In genomic region chr9:113875420-113875916, GRCh38 we compare ENCODE assay signal across 9 cellular contexts. TPM values are rescaled to one million over a fixed set of nuclear protein-coding genes. Genes with fewer than 3 reads are reported as not detected.
DNase-seq lines count a peak whose midpoint lies in the region; ATAC-seq, FAIRE-seq and TF ChIP-seq lines count a peak whose summit lies in the region.
"Had no signal": no experiment of that assay in that cellular context is flagged by ENCODE, and none has a peak within 500 bp of the region (broad histone marks: within the 10 kb centered on the region; RNA-seq: fewer than 3 reads in every experiment).

No MANE protein-coding gene starts in this region.

- H3K4me1 ChIP-seq in HAP-1 (peaks cover 2% of the 10 kb centered on the region; the same call in 1 of the 2 replicates), gastrocnemius medialis (peaks cover 9% of the 10 kb centered on the region in 2 donors)

- peak overlapping the region in 1 of 4 donors; percentile 28 for H3K27ac ChIP-seq in gastrocnemius medialis

- no peak for ATAC-seq in gastrocnemius medialis

- FAIRE-seq in frontal cortex (lab: Jason Lieb, UNC): no peak

- in situ Hi-C loops in HAP-1 (cut with MboI; ENCODE audit: low sequenced_read_pairs) (no loop called here), SK-MEL-5 (cut with HindIII; ENCODE audit: low pct_unique_long_range_greater_than_20kb, low sequenced_read_pairs) (no loop called here), gastrocnemius medialis (cut with MboI; ENCODE audit: low sequenced_read_pairs in 4 of 4) (no loop called here)

- H3K4me3 ChIP-seq in HAP-1: peak overlapping the region; percentile 19
- peak overlapping the region; percentile 45 for H3K4me3 ChIP-seq in fibroblast of mammary gland (ENCODE audit: control insufficient read depth, low read depth, low read length)
- H3K4me3 ChIP-seq in gastrocnemius medialis: peak overlapping the region; percentile 43 to 57 (median 52)

- no peak for TF ChIP-seq POLR2A in gastrocnemius medialis (IDR thresholded peaks at IDR 0.05)

- no peak for TF ChIP-seq CTCF in fibroblast of mammary gland (conservative IDR thresholded peaks at IDR 0.05; ENCODE audit: control insufficient read depth, insufficient read depth, low read depth, low read length)
- TF ChIP-seq CTCF in gastrocnemius medialis (IDR thresholded peaks at IDR 0.05 in 4 of 5, conservative IDR thresholded peaks at IDR 0.05 in 1 of 5): no peak

- intact Hi-C loops in gastrocnemius medialis (cut with DNase I; ENCODE audit: low total_unique reads): loop anchor here (5.0 kb wide), 2 partner anchors 37 to 68 kb away; no protein-coding TSS in a partner anchor

- DNase-seq in HAP-1 (ENCODE audit: low spot score in 2 of 2): no peak
- DNase-seq in SK-MEL-5 (ENCODE audit: low read depth, low spot score): peak; percentile 6
- DNase-seq in fibroblast of mammary gland (ENCODE audit: low read depth): no peak
- DNase-seq in gastrocnemius medialis: no peak
- no peak for DNase-seq in frontal cortex (ENCODE audit: low spot score in 2 of 2)
- no peak for DNase-seq in C1 segment of cervical spinal cord (lab: John Stamatoyannopoulos, UW)
- DNase-seq in activated CD8-positive, alpha-beta memory T cell treated with anti-CD3 and anti-CD28 coated beads, Interleukin-2, amount 50 U/mL, for 48 hours: no peak
- DNase-seq in iPS-NIHi7 (ENCODE audit: extremely low spot score): no peak
- DNase-seq: activated CD4-positive, alpha-beta T cell treated with anti-CD3 and anti-CD28 coated beads for 4 hours had no signal

- H3K27me3 ChIP-seq in HAP-1 (ENCODE audit: low read depth): no peaks in the 10 kb centered on the region
- no peaks in the 10 kb centered on the region for H3K27me3 ChIP-seq in gastrocnemius medialis

- H3K9me3 ChIP-seq in HAP-1 (no peaks in the 10 kb centered on the region), gastrocnemius medialis (no peaks in the 10 kb centered on the region)

- H3K36me3 ChIP-seq in HAP-1 (replicated peaks) (no peaks in the 10 kb centered on the region), gastrocnemius medialis (no peaks in the 10 kb centered on the region)

RNA-seq across cellular contexts. Expression of gene ZNF618, which starts 0.6 kb away (rescaled TPM):
- total RNA-seq in SK-MEL-5 (2014; rRNA removed; shearing (Covaris generic)): 2.2 and 3.2 TPM in 2 replicates
- 6.7 and 10.2 TPM in 2 replicates for polyA plus RNA-seq in SK-MEL-5 (2015; cell fraction: cytosol; rRNA removed)
- polyA plus RNA-seq in SK-MEL-5 (2015; cell fraction: nucleus; rRNA removed): 10.7 and 16.0 TPM in 2 replicates
- total RNA-seq in gastrocnemius medialis (1 to 10 TPM in 2 of 4 donors, under 1 TPM in 2; 0.26 to 1.2 (median 1.0) TPM), frontal cortex (4.9 TPM)
